ENCODE assay signal across 11 cellular contexts in the genomic region with DNA sequence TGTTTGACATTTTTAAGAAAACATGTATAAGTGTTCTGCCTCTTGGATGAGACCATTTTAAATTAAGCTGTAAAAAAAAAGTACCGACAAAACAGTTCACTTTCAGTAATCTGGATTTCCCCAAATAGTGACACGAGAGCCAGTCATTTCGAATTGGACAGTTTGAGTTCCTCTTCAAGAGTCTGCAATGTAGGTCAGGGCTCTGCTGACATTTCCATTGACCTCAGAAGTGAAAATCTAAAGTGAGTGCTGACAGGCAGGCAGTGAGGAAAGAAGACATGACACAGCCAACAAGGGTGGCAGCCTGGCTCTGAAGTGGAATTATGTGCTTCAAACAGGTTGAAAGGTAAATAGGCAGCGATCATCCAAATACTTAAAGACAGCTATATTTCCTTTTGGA. TPM values are rescaled to one million over a fixed set of nuclear protein-coding genes. Genes with fewer than 3 reads are reported as not detected.
A peak's percentile ranks its signal among the peaks of the same experiment; 100 is the strongest.
DNase-seq lines count a peak whose midpoint lies in the region; ATAC-seq, FAIRE-seq and TF ChIP-seq lines count a peak whose summit lies in the region.
"Had no signal": no experiment of that assay in that cellular context is flagged by ENCODE, and none has a peak within 500 bp of the region (broad histone marks: within the 10 kb centered on the region; RNA-seq: fewer than 3 reads in every experiment).

A gene with protein sequence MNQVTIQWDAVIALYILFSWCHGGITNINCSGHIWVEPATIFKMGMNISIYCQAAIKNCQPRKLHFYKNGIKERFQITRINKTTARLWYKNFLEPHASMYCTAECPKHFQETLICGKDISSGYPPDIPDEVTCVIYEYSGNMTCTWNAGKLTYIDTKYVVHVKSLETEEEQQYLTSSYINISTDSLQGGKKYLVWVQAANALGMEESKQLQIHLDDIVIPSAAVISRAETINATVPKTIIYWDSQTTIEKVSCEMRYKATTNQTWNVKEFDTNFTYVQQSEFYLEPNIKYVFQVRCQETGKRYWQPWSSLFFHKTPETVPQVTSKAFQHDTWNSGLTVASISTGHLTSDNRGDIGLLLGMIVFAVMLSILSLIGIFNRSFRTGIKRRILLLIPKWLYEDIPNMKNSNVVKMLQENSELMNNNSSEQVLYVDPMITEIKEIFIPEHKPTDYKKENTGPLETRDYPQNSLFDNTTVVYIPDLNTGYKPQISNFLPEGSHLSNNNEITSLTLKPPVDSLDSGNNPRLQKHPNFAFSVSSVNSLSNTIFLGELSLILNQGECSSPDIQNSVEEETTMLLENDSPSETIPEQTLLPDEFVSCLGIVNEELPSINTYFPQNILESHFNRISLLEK (plus strand): TSS at position 259 of the 400 bp plus-strand sequence. CDS start 1,667 bp downstream, outside the sequence.

- H3K9me3 ChIP-seq in GM12878 (replicated peaks; ENCODE audit: control insufficient read depth, insufficient read depth, low read length) (no peaks in the 10 kb centered on the region; the same call in 1 of the 3 replicates), vagina (no peaks in the 10 kb centered on the region), thyroid gland (no peaks in the 10 kb centered on the region)
- H3K9me3 ChIP-seq: esophagus muscularis mucosa had no signal

- peak within 1 kb of the TSS; percentile 18; the same call in 1 of the 2 replicates for H2AFZ ChIP-seq in GM12878 (ENCODE audit: control insufficient read depth, low read depth, low read length)

- RAD21 ChIA-PET in GM12878 (lab: Charles Lee; ENCODE audit: unreplicated experiment): interaction anchor here (0.9 to 6.0 kb wide), 11 partner anchors 9 to 171 kb away, joined by 3 to 93 read pairs (median 4); no protein-coding TSS in a partner anchor

- no peak for TF ChIP-seq CTCF in GM12878 (IDR thresholded peaks at IDR 0.05 in 2 of 3, conservative IDR thresholded peaks at IDR 0.05 in 1 of 3; ENCODE audit: control insufficient read depth in 2 of 3, extremely low read depth in 1 of 3, insufficient read depth in 1 of 3, low read depth in 3 of 3, low read length in 3 of 3)
- no peak for TF ChIP-seq CTCF in vagina (IDR thresholded peaks at IDR 0.05)
- TF ChIP-seq CTCF in glutamatergic neuron (IDR thresholded peaks at IDR 0.05; ENCODE audit: partially characterized antibody, unreplicated experiment): no peak
- no peak for TF ChIP-seq CTCF in thyroid gland (IDR thresholded peaks at IDR 0.05)

- peak within 1 kb of the TSS; percentile 46; the same call in 1 of the 2 replicates for H3K4me2 ChIP-seq in GM12878 (ENCODE audit: control insufficient read depth, insufficient read depth)

- no peak within 1 kb of the TSS for H3K27ac Mint-ChIP-seq in glutamatergic neuron (ENCODE audit: unreplicated experiment)
- H3K27ac Mint-ChIP-seq: nephron had no signal

- no TSS peak for BruUV-seq in GM12878 (replicated peaks; lab: Mats Ljungman, UMichigan)

- POLR2A ChIA-PET in GM12878 (lab: Charles Lee): interaction anchor here (0.5 to 3.6 kb wide), 7 partner anchors 8 to 402 kb away, joined by 3 to 14 read pairs (median 3); partner anchors contain the start of genes DNAI4 and MIER1

- H3K27ac ChIP-seq in GM12878 (ENCODE audit: control insufficient read depth, insufficient read depth) (peak within 1 kb of the TSS; percentile 9; the same call in 1 of the 2 replicates), vagina (no peak within 1 kb of the TSS), thyroid gland (no peak within 1 kb of the TSS)
- H3K27ac ChIP-seq: esophagus muscularis mucosa had no signal

- CTCF ChIA-PET in GM12878 (lab: Yijun Ruan, JAX): interaction anchor here (0.5 to 7.3 kb wide), 7 partner anchors 14 to 68 kb away, joined by 3 to 163 read pairs (median 4); no protein-coding TSS in a partner anchor

- intact Hi-C loops in GM12878 (cut with micrococcal nuclease; ENCODE audit: unreplicated experiment) (loop anchor here (2.0 to 10.0 kb wide), 3 partner anchors 49 to 771 kb away; no protein-coding TSS in a partner anchor), vagina (cut with DNase I) (no loop called here), thyroid gland (cut with DNase I) (no loop called here)

- no peak for TF ChIP-seq POLR2A in GM12878 (IDR thresholded peaks at IDR 0.05; ENCODE audit: low read depth, low read length)
- TF ChIP-seq POLR2A in vagina (IDR thresholded peaks at IDR 0.05): no peak
- TF ChIP-seq POLR2A in thyroid gland (IDR thresholded peaks at IDR 0.05): no peak

- ATAC-seq in GM19463 (IDR thresholded peaks at IDR 0.05; ENCODE audit: unreplicated experiment): peak; percentile 82
- ATAC-seq in HG03135 (IDR thresholded peaks at IDR 0.05; ENCODE audit: unreplicated experiment): peak; percentile 71
- peak; percentile 92 for ATAC-seq in GM12878

- no peaks in the 10 kb centered on the region for H3K4me1 Mint-ChIP-seq in glutamatergic neuron (ENCODE audit: low read depth, unreplicated experiment)
- H3K4me1 Mint-ChIP-seq: nephron had no signal

- H3K36me3 Mint-ChIP-seq in glutamatergic neuron (ENCODE audit: unreplicated experiment): no peaks in the 10 kb centered on the region

- H3K4me3 ChIP-seq in GM12878 (no peak within 1 kb of the TSS), vagina (no peak within 1 kb of the TSS), thyroid gland (replicated peaks in 1 of 3) (no peak within 1 kb of the TSS)
- H3K4me3 ChIP-seq: esophagus muscularis mucosa had no signal

- H3K27me3 ChIP-seq in GM12878 (replicated peaks in 1 of 2; ENCODE audit: control insufficient read depth in 2 of 2, insufficient read depth in 2 of 2, low read length in 1 of 2): no peaks in the 10 kb centered on the region
- no peaks in the 10 kb centered on the region for H3K27me3 ChIP-seq in vagina
- no peaks in the 10 kb centered on the region for H3K27me3 ChIP-seq in thyroid gland
- H3K27me3 ChIP-seq: esophagus muscularis mucosa had no signal

- peak; percentile 90; a peak in 3 of 4 replicates for TF ChIP-seq EP300 in GM12878 (IDR thresholded peaks at IDR 0.05; ENCODE audit: borderline replicate concordance in 1 of 2, control insufficient read depth in 1 of 2, low read depth in 2 of 2, low read length in 2 of 2)

- DNase-seq in GM18507 (ENCODE audit: extremely low spot score, insufficient read length, low read depth) (peak; percentile 22), GM12878 (ENCODE audit: low read depth, low spot score) (peak; percentile 86), vagina (ENCODE audit: extremely low spot score in 2 of 2) (no peak), glutamatergic neuron (no peak), NCI-H146 (lab: John Stamatoyannopoulos, UW) (no peak), thyroid gland (no peak)
- DNase-seq: NCI-H82 had no signal

- no peaks in the 10 kb centered on the region for H4K20me1 ChIP-seq in GM12878 (ENCODE audit: control insufficient read depth, insufficient read depth)

- WGBS in GM12878 (ENCODE audit: insufficient coverage, insufficient replicate concordance, low lambda C conversion rate, missing lambda C conversion rate): 17% methylated on average over 4 of the region's 4 CpGs
- WGBS in thyroid gland, 2 donors: 38 to 43% methylated on average over 4 of the region's 4 CpGs

- H3K9me3 Mint-ChIP-seq in glutamatergic neuron (ENCODE audit: unreplicated experiment): no peaks in the 10 kb centered on the region
- H3K9me3 Mint-ChIP-seq: nephron had no signal

- SMC1A ChIA-PET in GM12878 (lab: Charles Lee; ENCODE audit: uncharacterized antibody, unreplicated experiment): interaction anchor here (0.9 to 8.1 kb wide), 10 partner anchors 14 to 266 kb away, joined by 3 to 54 read pairs (median 6); no protein-coding TSS in a partner anchor

- H3K4me3 Mint-ChIP-seq in glutamatergic neuron (ENCODE audit: unreplicated experiment): no peak within 1 kb of the TSS
- H3K4me3 Mint-ChIP-seq: nephron had no signal

- peaks cover 10% of the 10 kb centered on the region; the same call in 1 of the 2 replicates for H3K4me1 ChIP-seq in GM12878 (ENCODE audit: control insufficient read depth, insufficient read depth, low read length)
- H3K4me1 ChIP-seq in vagina: no peaks in the 10 kb centered on the region
- no peaks in the 10 kb centered on the region for H3K4me1 ChIP-seq in thyroid gland
- H3K4me1 ChIP-seq: esophagus muscularis mucosa had no signal

- FAIRE-seq in GM18507 (lab: Jason Lieb, UNC): peak; percentile 97
- peak; percentile 84 for FAIRE-seq in GM12878 (lab: Jason Lieb, UNC)

- H3K9ac ChIP-seq in GM12878 (ENCODE audit: control insufficient read depth, insufficient read depth, low read length): no peak within 1 kb of the TSS

- H3K36me3 ChIP-seq in GM12878 (ENCODE audit: control insufficient read depth in 2 of 2, insufficient read depth in 2 of 2, low read length in 1 of 2) (no peaks in the 10 kb centered on the region), vagina (no peaks in the 10 kb centered on the region), thyroid gland (no peaks in the 10 kb centered on the region)
- H3K36me3 ChIP-seq: esophagus muscularis mucosa had no signal

- H3K27me3 Mint-ChIP-seq in glutamatergic neuron (ENCODE audit: unreplicated experiment): no peaks in the 10 kb centered on the region

- 0 out of 2 replicates have a peak, but pooled peaks have one; percentile 8 for TF ChIP-seq RAD21 in GM12878 (IDR thresholded peaks at IDR 0.05; ENCODE audit: insufficient read depth, low read depth, low read length)

- no peaks in the 10 kb centered on the region for H3K79me2 ChIP-seq in GM12878 (ENCODE audit: control insufficient read depth, insufficient read depth, low read length)

- in situ Hi-C loops in GM12878 (cut with MboI): loop anchor here (25.0 kb wide), 2 partner anchors 779 to 879 kb away; no protein-coding TSS in a partner anchor

TF ChIP-seq in GM12878, 131 proteins besides CTCF, POLR2A, EP300 and RAD21 (continues in another document):
- TF ChIP-seq ZNF24 (IDR thresholded peaks at IDR 0.05) (no peak; the same call in 1 of the 2 replicates), NR2C1 (IDR thresholded peaks at IDR 0.05) (peak; percentile 27; the same call in 1 of the 2 replicates)

RNA-seq across cellular contexts. Expression of the gene that starts here (rescaled TPM):
- total RNA-seq in GM12878 (2013; cell fraction: nucleolus; rRNA removed): 10.0 and 12.5 TPM in 2 replicates
- total RNA-seq in GM12878 (2014; rRNA removed) (0.49 and 0.62 TPM in 2 replicates), GM12878 (2014; rRNA removed; fragmentation: Illumina TruSeq; extraction: Trizol) (0.54 and 0.60 TPM in 2 replicates), GM12878 (2021) (0.19 and 0.64 TPM in 2 replicates), vagina (not detected), glutamatergic neuron (ENCODE audit: unreplicated experiment) (not detected), thyroid gland (not detected)
- polyA plus RNA-seq in GM12878 (2011; ENCODE audit: low read depth): 0.10 TPM
- polyA plus RNA-seq in GM12878 (2011; rRNA removed) (6.4 and 9.2 TPM in 2 replicates), GM12878 (2014; fragmentation: Illumina TruSeq; extraction: Trizol) (0.56 and 0.63 TPM in 2 replicates), GM12878 (2014; fragmentation: Nextera tagmentation; extraction: Ambion mirVana) (under 1 TPM; 0.16 to 0.18 TPM), GM12878 (2014; rRNA removed) (0.20 and 0.27 TPM in 2 replicates), GM12878 (2016; fragmentation: Nextera tagmentation; extraction: Ambion mirVana) (1 to 10 TPM; 1.3 to 1.7 TPM)
- 2.2 and 3.0 TPM in 2 replicates for polyA plus RNA-seq in GM12878 (2011; cell fraction: cytosol; rRNA removed)
- polyA plus RNA-seq in GM12878 (2011; cell fraction: nucleus; rRNA removed): 3.0 and 3.6 TPM in 2 replicates
- polyA plus RNA-seq in GM12878 (2012): 0.24 and 0.38 TPM in 2 replicates
- polyA minus RNA-seq in GM12878 (2011; rRNA and poly(A)+ RNA removed): 5.0 and 9.8 TPM in 2 replicates
- polyA minus RNA-seq in GM12878 (2011; cell fraction: cytosol; rRNA and poly(A)+ RNA removed): 1.7 and 2.2 TPM in 2 replicates
- polyA minus RNA-seq in GM12878 (2011; cell fraction: nucleus; rRNA and poly(A)+ RNA removed): 7.1 and 7.4 TPM in 2 replicates
- total RNA-seq: esophagus muscularis mucosa had no signal

Comparison
In these comparisons a context has a peak if more than half of its experiments do, and no peak if none do; other contexts are left out.
1. DNase-seq: peak in GM18507 (single experiment) and GM12878 (single experiment); none in vagina (0 of 2), glutamatergic neuron (single experiment), NCI-H146 (single experiment) and thyroid gland (0 of 2).
2. Peak in every context shown above with its lines, with median percentiles within 50 percentile points of each other: ATAC-seq.